Comparison of ENCODE assay signal across 9 cellular contexts in the genomic region with DNA sequence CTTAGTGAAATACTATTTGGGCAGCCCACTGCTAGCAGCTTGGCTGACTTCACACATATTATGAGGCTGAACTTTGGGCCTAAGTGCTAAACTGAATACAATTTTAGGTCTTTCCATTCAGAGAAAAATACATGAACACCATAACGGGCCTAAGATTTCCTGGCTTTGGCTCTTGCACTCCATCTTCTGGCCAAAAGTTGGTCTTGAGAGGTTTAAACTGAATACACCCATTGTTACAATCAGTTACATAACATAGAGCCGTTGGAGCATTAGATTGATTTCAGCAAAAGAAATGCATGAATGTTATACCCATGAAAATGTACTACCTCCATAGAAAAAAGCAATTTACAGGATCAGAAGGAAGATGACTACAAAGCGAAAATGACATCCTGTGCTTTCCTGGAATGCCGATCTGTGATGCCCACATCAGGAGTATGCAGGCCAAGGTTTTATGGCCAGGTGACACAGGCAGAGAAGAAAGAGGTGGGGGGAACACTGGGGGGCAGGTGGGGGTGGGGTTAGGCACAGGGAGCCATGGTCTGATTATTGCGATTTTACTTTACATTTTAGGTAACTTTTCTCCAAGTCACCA. TPM values are rescaled to one million over a fixed set of nuclear protein-coding genes. Genes with fewer than 3 reads are reported as not detected.
A peak's percentile ranks its signal among the peaks of the same experiment; 100 is the strongest.
DNase-seq lines count a peak whose midpoint lies in the region; ATAC-seq and TF ChIP-seq lines count a peak whose summit lies in the region.
"Had no signal": no experiment of that assay in that cellular context is flagged by ENCODE, and none has a peak within 500 bp of the region (broad histone marks: within the 10 kb centered on the region; RNA-seq: fewer than 3 reads in every experiment).

No MANE protein-coding gene starts in this region.

- ATAC-seq in left lung, result peak; percentile 93
- ATAC-seq in HG03039 (IDR thresholded peaks at IDR 0.05; ENCODE audit: unreplicated experiment), result no peak

- intact Hi-C loops in left lung (cut with DNase I), result no loop called here

- in situ Hi-C loops in SK-MEL-5 (cut with HindIII; ENCODE audit: low pct_unique_long_range_greater_than_20kb, low sequenced_read_pairs), result no loop called here

- H3K36me3 ChIP-seq in left lung, result no peaks in the 10 kb centered on the region

- peak; percentile 24 for DNase-seq in NCI-H1436 (lab: John Stamatoyannopoulos, UW)
- DNase-seq in NCI-H1436 treated with DMSO at 0.1 percent for 48 hours (lab: John Stamatoyannopoulos, UW), result no peak
- DNase-seq in LoVo (ENCODE audit: low spot score), result peak; percentile 31
- DNase-seq in SK-MEL-5 (ENCODE audit: low read depth, low spot score), result peak; percentile 86
- peak; percentile 75 for DNase-seq in cerebellum (ENCODE audit: low spot score)
- no peak for DNase-seq in left lung
- no peak for DNase-seq in T1000 (lab: John Stamatoyannopoulos, UW)

- no peaks in the 10 kb centered on the region for H3K4me1 ChIP-seq in left lung

- peak in 1 of 2 donors; percentile 61 for TF ChIP-seq CTCF in left lung (IDR thresholded peaks at IDR 0.05)

- H3K27me3 ChIP-seq in left lung, result peaks cover 0 to 8% of the 10 kb centered on the region in 2 donors

- H3K27ac ChIP-seq in left lung, result no peak overlapping the region

- no peak overlapping the region for H3K4me3 ChIP-seq in left lung

- H3K9me3 ChIP-seq in left lung, result no peaks in the 10 kb centered on the region

RNA-seq across cellular contexts. Expression of gene SHISA2, which starts 11.1 kb away (rescaled TPM):
- total RNA-seq in SK-MEL-5 (2014; rRNA removed; shearing (Covaris generic)), result 51.0 and 51.3 TPM in 2 replicates
- polyA plus RNA-seq in SK-MEL-5 (2015; cell fraction: cytosol; rRNA removed), result 28.5 and 32.9 TPM in 2 replicates
- 7.6 and 10.0 TPM in 2 replicates for polyA plus RNA-seq in SK-MEL-5 (2015; cell fraction: nucleus; rRNA removed)
- total RNA-seq in cerebellum (12.6 TPM), left lung (10 to 100 TPM; 12.0 to 19.9 TPM)
- polyA plus RNA-seq: CD8-positive, alpha-beta memory T cell had no signal

Comparison
In these comparisons a context has a peak if more than half of its experiments do, and no peak if none do; other contexts are left out.
1. DNase-seq: peak in NCI-H1436 (single experiment), LoVo (single experiment), SK-MEL-5 (single experiment) and cerebellum (single experiment); none in NCI-H1436 treated with DMSO at 0.1 percent for 48 hours (single experiment), left lung (0 of 2) and T1000 (single experiment).